Comparison of ENCODE assay signal across 8 cellular contexts in the genomic region with DNA sequence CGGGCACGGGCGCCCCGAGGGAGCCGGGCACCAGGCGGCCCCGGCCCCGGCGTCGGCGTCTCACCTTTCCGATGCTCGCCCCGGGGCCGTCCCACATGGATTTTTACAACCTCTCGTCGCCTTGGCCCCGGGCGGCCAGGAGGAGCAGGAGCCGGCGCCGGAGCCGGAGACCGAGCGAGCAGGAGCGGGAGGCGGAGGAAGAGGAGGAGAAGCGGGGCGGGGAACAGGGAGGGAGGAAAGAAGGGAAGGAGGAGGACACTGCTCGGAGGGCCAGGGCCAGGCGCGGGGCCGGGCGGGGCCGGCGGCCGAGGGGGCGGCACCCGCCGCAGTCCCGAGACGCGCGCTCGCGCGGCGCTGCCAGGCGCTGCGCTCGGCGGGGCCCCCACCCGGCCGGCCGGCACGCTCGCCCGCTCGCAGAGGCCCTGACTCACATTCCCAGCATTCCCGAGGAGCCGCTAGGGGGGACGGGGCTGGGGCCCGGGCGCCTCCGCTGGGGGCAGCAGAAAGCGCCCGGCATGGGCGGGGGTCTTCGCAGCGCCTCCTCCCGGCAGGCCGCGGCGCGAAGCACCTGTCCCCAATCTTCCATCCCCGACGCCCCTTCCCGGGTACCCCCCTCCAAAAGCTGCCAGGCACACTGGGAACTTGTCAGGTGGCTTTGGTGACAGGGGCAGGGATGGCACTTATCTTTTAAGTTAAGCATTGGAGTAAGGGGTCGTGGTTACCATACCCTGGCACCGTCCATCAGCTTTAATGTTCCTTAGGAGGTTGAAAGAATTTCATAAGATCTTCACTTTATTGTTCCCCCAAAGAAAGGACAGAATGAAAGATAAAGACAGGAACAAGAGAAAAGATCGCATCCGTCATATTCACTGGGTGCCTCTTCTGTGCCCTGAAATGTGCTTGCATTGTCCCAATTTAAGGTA. TPM values are rescaled to one million over a fixed set of nuclear protein-coding genes. Genes with fewer than 3 reads are reported as not detected.
DNase-seq lines count a peak whose midpoint lies in the region; ATAC-seq and TF ChIP-seq lines count a peak whose summit lies in the region.

A gene (minus strand): TSS at position 284 of the 923 bp plus-strand sequence.

- CTCF ChIA-PET in BJ (lab: Yijun Ruan, JAX) = interaction anchor here (1.3 kb wide), 1 partner anchor 26 kb away, joined by 3 read pairs; no protein-coding TSS in a partner anchor
- CTCF ChIA-PET in activated CD8-positive, alpha-beta T cell treated with anti-CD3 and anti-CD28 coated beads, Interleukin-2, amount 10 ng/mL, durations not matched to agents 7 days and 5 days (lab: Charles Lee) = interaction anchor here (0.9 kb wide), 1 partner anchor 128 kb away, joined by 3 read pairs; no protein-coding TSS in a partner anchor

- peaks cover 12% of the 10 kb centered on the region for H3K27me3 ChIP-seq in BJ (ENCODE audit: control insufficient read depth, insufficient read depth, low read length)

- H3K27me3 Mint-ChIP-seq in activated CD8-positive, alpha-beta T cell treated with anti-CD3 and anti-CD28 coated beads, Interleukin-2, amount 10 ng/mL, durations not matched to agents 7 days and 5 days (ENCODE audit: low read depth) = peaks cover 59% of the 10 kb centered on the region
- H3K27me3 Mint-ChIP-seq in glutamatergic neuron (ENCODE audit: unreplicated experiment) = peaks cover 4% of the 10 kb centered on the region

- TF ChIP-seq CTCF in BJ (IDR thresholded peaks at IDR 0.05; ENCODE audit: insufficient read depth, low read depth, low read length) (no peak), glutamatergic neuron (IDR thresholded peaks at IDR 0.05; ENCODE audit: partially characterized antibody, unreplicated experiment) (peak; percentile 52), omental fat pad (IDR thresholded peaks at IDR 0.05) (no peak)

- H3K4me3 Mint-ChIP-seq in activated CD8-positive, alpha-beta T cell treated with anti-CD3 and anti-CD28 coated beads, Interleukin-2, amount 10 ng/mL, durations not matched to agents 7 days and 5 days = peak within 1 kb of the TSS; percentile 55
- peak within 1 kb of the TSS; percentile 99 for H3K4me3 Mint-ChIP-seq in glutamatergic neuron (ENCODE audit: unreplicated experiment)

- no peaks in the 10 kb centered on the region for H3K36me3 Mint-ChIP-seq in activated CD8-positive, alpha-beta T cell treated with anti-CD3 and anti-CD28 coated beads, Interleukin-2, amount 10 ng/mL, durations not matched to agents 7 days and 5 days (ENCODE audit: low read depth)
- H3K36me3 Mint-ChIP-seq in glutamatergic neuron (ENCODE audit: unreplicated experiment) = no peaks in the 10 kb centered on the region

- H3K4me1 Mint-ChIP-seq in activated CD8-positive, alpha-beta T cell treated with anti-CD3 and anti-CD28 coated beads, Interleukin-2, amount 10 ng/mL, durations not matched to agents 7 days and 5 days (ENCODE audit: low read depth) = peaks cover 3% of the 10 kb centered on the region
- peaks cover 3% of the 10 kb centered on the region for H3K4me1 Mint-ChIP-seq in glutamatergic neuron (ENCODE audit: low read depth, unreplicated experiment)

- DNase-seq in BJ (ENCODE audit: low read depth) (no peak), HuH-7 (ENCODE audit: low spot score) (peak; percentile 47), glutamatergic neuron (peak; percentile 84), omental fat pad (ENCODE audit: low spot score) (no peak), SKM-1 (lab: John Stamatoyannopoulos, UW; ENCODE audit: unreplicated experiment) (no peak), NCI-H2107 (lab: John Stamatoyannopoulos, UW) (no peak)
- no peak for DNase-seq in activated CD8-positive, alpha-beta T cell treated with anti-CD3 and anti-CD28 coated beads, Interleukin-2, amount 10 ng/mL, durations not matched to agents 7 days and 5 days

- no peak within 1 kb of the TSS for H3K27ac Mint-ChIP-seq in activated CD8-positive, alpha-beta T cell treated with anti-CD3 and anti-CD28 coated beads, Interleukin-2, amount 10 ng/mL, durations not matched to agents 7 days and 5 days
- peak within 1 kb of the TSS; percentile 76 for H3K27ac Mint-ChIP-seq in glutamatergic neuron (ENCODE audit: unreplicated experiment)

- peak within 1 kb of the TSS; percentile 35 for H3K4me3 ChIP-seq in BJ (ENCODE audit: low read depth, low read length)

- POLR2A ChIA-PET in BJ (lab: Charles Lee) = no interaction called here
- POLR2A ChIA-PET in activated CD8-positive, alpha-beta T cell treated with anti-CD3 and anti-CD28 coated beads, Interleukin-2, amount 10 ng/mL, durations not matched to agents 7 days and 5 days (lab: Charles Lee) = no interaction called here

- peak; percentile 36 for ATAC-seq in activated CD8-positive, alpha-beta T cell treated with anti-CD3 and anti-CD28 coated beads, Interleukin-2, amount 10 ng/mL, durations not matched to agents 7 days and 5 days
- peak; percentile 93 for ATAC-seq in omental fat pad (ENCODE audit: low FRiP score)
- no peak for ATAC-seq in GM21423 (IDR thresholded peaks at IDR 0.05; ENCODE audit: unreplicated experiment)

- no peaks in the 10 kb centered on the region for H3K36me3 ChIP-seq in BJ (ENCODE audit: control insufficient read depth, insufficient read depth, low read length)

- no peaks in the 10 kb centered on the region for H3K9me3 Mint-ChIP-seq in activated CD8-positive, alpha-beta T cell treated with anti-CD3 and anti-CD28 coated beads, Interleukin-2, amount 10 ng/mL, durations not matched to agents 7 days and 5 days (ENCODE audit: insufficient read depth)
- H3K9me3 Mint-ChIP-seq in glutamatergic neuron (ENCODE audit: unreplicated experiment) = peaks cover 3% of the 10 kb centered on the region

RNA-seq across cellular contexts. Expression of the gene that starts here (rescaled TPM):
- 0.07 and 0.40 TPM in 2 replicates for polyA plus RNA-seq in BJ (2011; rRNA removed)
- 0.21 and 0.33 TPM in 2 replicates for polyA minus RNA-seq in BJ (2011; rRNA and poly(A)+ RNA removed)
- not detected for total RNA-seq in activated CD8-positive, alpha-beta T cell treated with anti-CD3 and anti-CD28 coated beads, Interleukin-2, amount 10 ng/mL, durations not matched to agents 7 days and 5 days
- total RNA-seq in glutamatergic neuron (ENCODE audit: unreplicated experiment) (48.3 TPM), omental fat pad (1 to 10 TPM in 2 of 4 donors, under 1 TPM in 1, not detected in 1; 0.75 to 4.2 (median 2.3) TPM)

Comparison
In these comparisons a context has a peak if more than half of its experiments do, and no peak if none do; other contexts are left out.
1. Peak in ATAC-seq in activated CD8-positive, alpha-beta T cell treated with anti-CD3 and anti-CD28 coated beads, Interleukin-2, amount 10 ng/mL, durations not matched to agents 7 days and 5 days; RNA of the gene not detected or under 1 TPM.
2. DNase-seq: peak in HuH-7 (single experiment) and glutamatergic neuron (single experiment); none in BJ (single experiment), activated CD8-positive, alpha-beta T cell treated with anti-CD3 and anti-CD28 coated beads, Interleukin-2, amount 10 ng/mL, durations not matched to agents 7 days and 5 days (single experiment), omental fat pad (single experiment), SKM-1 (single experiment) and NCI-H2107 (single experiment).